ENCODE assay signal across 1 cellular context in genomic region chr19:53878786-53879144, GRCh38.
TF ChIP-seq lines count a peak whose summit lies in the region.

No MANE protein-coding gene starts in this region.

TF ChIP-seq in HepG2, 621 proteins besides CTCF, POLR2A, EP300 and RAD21:
- TF ChIP-seq, protein P1, sequence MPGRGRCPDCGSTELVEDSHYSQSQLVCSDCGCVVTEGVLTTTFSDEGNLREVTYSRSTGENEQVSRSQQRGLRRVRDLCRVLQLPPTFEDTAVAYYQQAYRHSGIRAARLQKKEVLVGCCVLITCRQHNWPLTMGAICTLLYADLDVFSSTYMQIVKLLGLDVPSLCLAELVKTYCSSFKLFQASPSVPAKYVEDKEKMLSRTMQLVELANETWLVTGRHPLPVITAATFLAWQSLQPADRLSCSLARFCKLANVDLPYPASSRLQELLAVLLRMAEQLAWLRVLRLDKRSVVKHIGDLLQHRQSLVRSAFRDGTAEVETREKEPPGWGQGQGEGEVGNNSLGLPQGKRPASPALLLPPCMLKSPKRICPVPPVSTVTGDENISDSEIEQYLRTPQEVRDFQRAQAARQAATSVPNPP (CRISPR knock-in tag; IDR thresholded peaks at IDR 0.05), result no peak; the same call in 1 of the 2 replicates
- TF ChIP-seq ZNF788 (CRISPR knock-in tag; IDR thresholded peaks at IDR 0.05; ENCODE audit: borderline replicate concordance) (0 out of 2 replicates have a peak, but pooled peaks have one; percentile 5), CENPT (CRISPR knock-in tag; IDR thresholded peaks at IDR 0.05; ENCODE audit: low read depth) (no peak), ZNF878 (CRISPR knock-in tag; IDR thresholded peaks at IDR 0.05) (no peak), ZNF101 (CRISPR knock-in tag; IDR thresholded peaks at IDR 0.05; ENCODE audit: borderline replicate concordance, low read depth) (no peak), POLR2AphosphoS5 (IDR thresholded peaks at IDR 0.05; ENCODE audit: low read depth, low read length) (no peak), ZSCAN29 (CRISPR knock-in tag; conservative IDR thresholded peaks at IDR 0.05) (no peak), SOX13 (IDR thresholded peaks at IDR 0.05) (no peak), SOX13 (CRISPR knock-in tag; conservative IDR thresholded peaks at IDR 0.05 in 1 of 2, IDR thresholded peaks at IDR 0.05 in 1 of 2) (0 out of 4 replicates have a peak, but pooled peaks of 1 of the 2 experiments have one; percentile 46), SCMH1 (CRISPR knock-in tag; IDR thresholded peaks at IDR 0.05; ENCODE audit: borderline replicate concordance) (no peak)
